Comparison of ENCODE assay signal across 1 cellular context in the genomic region with DNA sequence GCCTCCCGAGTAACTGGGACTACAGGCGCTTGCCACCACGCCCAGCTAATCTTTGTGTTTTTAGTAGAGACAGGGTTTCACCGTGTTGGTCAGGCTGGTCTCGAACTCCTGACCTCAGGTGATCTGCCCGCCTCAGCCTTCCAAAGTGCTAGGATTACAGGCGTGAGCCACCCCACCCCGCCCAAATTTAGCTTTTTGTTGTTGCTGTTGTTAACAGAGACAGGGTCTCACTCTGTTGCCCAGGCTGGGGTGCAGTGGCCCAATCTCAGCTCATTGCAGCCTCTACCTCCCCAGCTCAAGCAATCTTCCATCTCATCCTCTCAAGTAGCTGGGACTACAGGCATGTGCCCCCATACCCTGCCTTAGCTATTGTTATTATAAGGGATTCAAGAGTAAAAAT. TPM values are rescaled to one million over a fixed set of nuclear protein-coding genes. Genes with fewer than 3 reads are reported as not detected.
"Had no signal": no experiment of that assay in that cellular context is flagged by ENCODE, and none has a peak within 500 bp of the region (broad histone marks: within the 10 kb centered on the region; RNA-seq: fewer than 3 reads in every experiment).

No MANE protein-coding gene starts in this region.

RNA-seq across cellular contexts. Expression of gene AIF1L, which starts 3.5 kb away (rescaled TPM):
- total RNA-seq: LHCN-M2 had no signal
